Comparison of ENCODE assay signal across 8 cellular contexts in the genomic region with DNA sequence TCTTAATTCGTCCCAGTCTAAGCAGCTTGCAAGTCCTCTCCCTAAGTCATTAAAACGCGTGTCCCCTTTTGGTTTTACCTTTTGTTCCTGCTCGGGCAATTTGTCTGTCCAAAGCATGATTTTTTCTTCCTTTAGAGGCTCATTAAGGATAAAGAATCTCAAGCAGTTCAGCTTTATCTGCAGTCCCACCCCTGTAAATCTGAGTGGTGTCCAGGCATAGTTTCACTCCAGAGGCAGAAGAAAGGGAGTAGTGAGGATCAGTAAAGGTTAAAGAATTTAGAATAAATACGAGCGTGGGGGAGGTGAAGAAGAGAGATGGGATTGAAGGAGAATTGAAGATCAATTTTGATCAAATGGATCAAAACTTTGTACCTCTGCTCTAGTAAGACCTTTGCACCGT. TPM values are rescaled to one million over a fixed set of nuclear protein-coding genes. Genes with fewer than 3 reads are reported as not detected.
DNase-seq lines count a peak whose midpoint lies in the region; ATAC-seq, FAIRE-seq and TF ChIP-seq lines count a peak whose summit lies in the region.

No MANE protein-coding gene starts in this region.

- peaks cover 19% of the 10 kb centered on the region for H3K36me3 Mint-ChIP-seq in WTC11

- 24 to 33% methylated on average over 5 to 7 of the region's 7 CpGs for WGBS in gastroesophageal sphincter (ENCODE audit: low coverage in 1 of 2), 2 donors

- peak overlapping the region; percentile 75 for H3K4me3 Mint-ChIP-seq in WTC11

- CTCF ChIA-PET in WTC11 (lab: Charles Lee): interaction anchor here (0.9 to 9.6 kb wide), 5 partner anchors 17 to 212 kb away, joined by 3 to 114 read pairs (median 6); no protein-coding TSS in a partner anchor

- DNase-seq in H7 (no peak), WTC11 (ENCODE audit: low spot score) (no peak), urothelium cell line (ENCODE audit: low spot score) (no peak), inferior parietal cortex (ENCODE audit: extremely low spot score) (no peak), NCI-H2081 (lab: John Stamatoyannopoulos, UW) (no peak), NCI-H2029 (lab: John Stamatoyannopoulos, UW) (no peak)

- H3K27me3 Mint-ChIP-seq in WTC11 (ENCODE audit: low read depth): peaks cover 6% of the 10 kb centered on the region

- POLR2A ChIA-PET in WTC11 (lab: Charles Lee): interaction anchor here (1.0 to 1.2 kb wide), 2 partner anchors 16 to 17 kb away, joined by 4 to 6 read pairs; no protein-coding TSS in a partner anchor

- peaks cover 3 to 34% (median 11%) of the 10 kb centered on the region in 3 donors for H3K4me1 ChIP-seq in gastroesophageal sphincter
- H3K4me1 ChIP-seq in skeletal muscle tissue (ENCODE audit: control insufficient read depth in 3 of 3, insufficient read depth in 3 of 3, low read length in 3 of 3): peaks cover 17 to 24% (median 17%) of the 10 kb centered on the region in 3 donors

- peak overlapping the region; percentile 97 for H3K27ac Mint-ChIP-seq in WTC11

- H3K9me3 ChIP-seq in gastroesophageal sphincter (no peaks in the 10 kb centered on the region), skeletal muscle tissue (ENCODE audit: control insufficient read depth in 3 of 3, low read length in 3 of 3) (no peaks in the 10 kb centered on the region)

- FAIRE-seq in urothelium cell line (lab: Jason Lieb, UNC): no peak

- TF ChIP-seq POLR2A in gastroesophageal sphincter (IDR thresholded peaks at IDR 0.05): no peak

- no peaks in the 10 kb centered on the region for H3K9me3 Mint-ChIP-seq in WTC11

- TF ChIP-seq CTCF in WTC11 (IDR thresholded peaks at IDR 0.05) (no peak), gastroesophageal sphincter (IDR thresholded peaks at IDR 0.05) (no peak)

- no peak for ATAC-seq in WTC11
- no peak for ATAC-seq in gastroesophageal sphincter

- peak overlapping the region; percentile 91 for H3K4me3 ChIP-seq in H7 (ENCODE audit: insufficient read depth, low read depth, low read length)
- peak overlapping the region; percentile 63 to 96 for H3K4me3 ChIP-seq in gastroesophageal sphincter
- peak overlapping the region; percentile 82 to 87 (median 84) for H3K4me3 ChIP-seq in skeletal muscle tissue (ENCODE audit: low read length in 3 of 3)

- peaks cover 56% of the 10 kb centered on the region for H3K4me1 Mint-ChIP-seq in WTC11

- H3K27me3 ChIP-seq in H7 (ENCODE audit: control insufficient read depth, insufficient read depth, low read length) (no peaks in the 10 kb centered on the region), gastroesophageal sphincter (no peaks in the 10 kb centered on the region), skeletal muscle tissue (ENCODE audit: control insufficient read depth in 3 of 3, insufficient read depth in 3 of 3, low read length in 3 of 3) (no peaks in the 10 kb centered on the region)

- peak overlapping the region; percentile 91 to 98 (median 97) for H3K27ac ChIP-seq in gastroesophageal sphincter
- H3K27ac ChIP-seq in skeletal muscle tissue (ENCODE audit: low read depth, low read length): peak overlapping the region; percentile 94

- H3K36me3 ChIP-seq in H7 (replicated peaks; ENCODE audit: control insufficient read depth, insufficient read depth, low read length) (peaks cover 17% of the 10 kb centered on the region), gastroesophageal sphincter (peaks cover 0 to 19% of the 10 kb centered on the region in 2 donors), skeletal muscle tissue (ENCODE audit: control insufficient read depth in 3 of 3, insufficient read depth in 3 of 3, low read length in 3 of 3) (peaks cover 13 to 20% (median 19%) of the 10 kb centered on the region in 3 donors)

- H3K9ac ChIP-seq in skeletal muscle tissue (ENCODE audit: low read depth in 1 of 3, low read length in 3 of 3): peak overlapping the region; percentile 88 to 95 (median 90)

- TF ChIP-seq EP300 in gastroesophageal sphincter (IDR thresholded peaks at IDR 0.05): no peak

TF ChIP-seq in WTC11, 78 proteins besides CTCF, POLR2A, EP300 and RAD21:
- TF ChIP-seq, protein P1, sequence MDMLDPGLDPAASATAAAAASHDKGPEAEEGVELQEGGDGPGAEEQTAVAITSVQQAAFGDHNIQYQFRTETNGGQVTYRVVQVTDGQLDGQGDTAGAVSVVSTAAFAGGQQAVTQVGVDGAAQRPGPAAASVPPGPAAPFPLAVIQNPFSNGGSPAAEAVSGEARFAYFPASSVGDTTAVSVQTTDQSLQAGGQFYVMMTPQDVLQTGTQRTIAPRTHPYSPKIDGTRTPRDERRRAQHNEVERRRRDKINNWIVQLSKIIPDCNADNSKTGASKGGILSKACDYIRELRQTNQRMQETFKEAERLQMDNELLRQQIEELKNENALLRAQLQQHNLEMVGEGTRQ (CRISPR knock-in tag; IDR thresholded peaks at IDR 0.05): no peak
- no peak for TF ChIP-seq IRF2 (CRISPR knock-in tag; IDR thresholded peaks at IDR 0.05; ENCODE audit: borderline replicate concordance, low read depth)

RNA-seq across cellular contexts. Expression of a gene that starts 0.9 kb away (rescaled TPM):
- total RNA-seq in H7 (2014; rRNA removed; shearing (Covaris generic)): 20.2 and 22.5 TPM in 2 replicates
- total RNA-seq in WTC11 (2021) (21.3 to 26.0 TPM (median 22.1 TPM) in 3 replicates), gastroesophageal sphincter (10 to 100 TPM; 17.7 to 27.3 (median 20.5) TPM), skeletal muscle tissue (14.6 TPM)

RNA-seq across cellular contexts. Expression of a gene that starts 39.5 kb away (rescaled TPM):
- total RNA-seq in H7 (2014; rRNA removed; shearing (Covaris generic)): 0.74 and 1.1 TPM in 2 replicates
- total RNA-seq in WTC11 (2021) (0.13 to 0.30 TPM (median 0.25 TPM) in 3 replicates), gastroesophageal sphincter (not detected), skeletal muscle tissue (not detected)
